In the genomic region with DNA sequence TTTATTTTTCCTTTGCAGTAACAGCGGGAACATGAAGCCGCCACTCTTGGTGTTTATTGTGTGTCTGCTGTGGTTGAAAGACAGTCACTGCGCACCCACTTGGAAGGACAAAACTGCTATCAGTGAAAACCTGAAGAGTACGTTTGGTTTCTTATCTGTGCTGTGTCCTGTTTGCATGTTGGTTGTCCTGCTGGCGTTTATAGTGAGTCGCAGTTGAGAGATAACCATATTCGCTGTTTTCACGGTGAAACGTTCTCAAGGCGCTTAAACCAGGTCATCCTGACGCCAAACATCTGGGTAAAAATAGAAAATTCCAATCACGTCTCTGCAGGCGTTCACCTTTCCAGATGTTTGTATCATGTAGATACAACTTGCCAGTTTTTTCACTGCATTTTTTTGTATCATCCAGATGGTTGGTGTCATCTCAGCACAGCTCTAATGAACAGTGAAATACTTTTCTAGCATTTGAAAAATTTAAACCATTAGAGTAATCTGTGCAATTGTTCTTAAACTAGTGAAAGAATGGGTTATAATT, we compare ENCODE assay signal across 24 cellular contexts. TPM values are rescaled to one million over a fixed set of nuclear protein-coding genes. Genes with fewer than 3 reads are reported as not detected.
"Had no signal": no experiment of that assay in that cellular context is flagged by ENCODE, and none has a peak within 500 bp of the region (broad histone marks: within the 10 kb centered on the region; RNA-seq: fewer than 3 reads in every experiment).

No MANE protein-coding gene starts in this region.

- H3K4me1 ChIP-seq: Peyer's patch, SJCRH30 had no signal

- H3K36me3 ChIP-seq: Peyer's patch, SJCRH30 had no signal

- H3K9me3 ChIP-seq: Peyer's patch, SJCRH30 had no signal

- FAIRE-seq: astrocyte had no signal

- ATAC-seq: activated naive CD4-positive, alpha-beta T cell treated with anti-CD3 and anti-CD28 coated beads, Interleukin-2, amount 50 U/mL, for 72 hours; activated naive CD8-positive, alpha-beta T cell treated with anti-CD3 and anti-CD28 coated beads, Interleukin-2, amount 50 U/mL, for 24 hours; activated T-cell treated with anti-CD3 and anti-CD28 coated beads, Interleukin-2, amount 50 U/mL, for 4 hours had no signal

- H3K27me3 ChIP-seq: Peyer's patch, SJCRH30 had no signal

- H3K4me3 ChIP-seq: Peyer's patch, SJCRH30 had no signal

- H3K27ac ChIP-seq: Peyer's patch, RWPE1, SJCRH30, VCaP had no signal

- DNase-seq: activated CD4-positive, alpha-beta memory T cell treated with anti-CD3 and anti-CD28 coated beads for 36 hours; activated CD4-positive, alpha-beta T cell treated with anti-CD3 and anti-CD28 coated beads, Interleukin-2, amount 10 ng/mL, durations not matched to agents 7 days and 5 days; activated CD4-positive, CD25-positive, alpha-beta regulatory T cell; activated CD8-positive, alpha-beta memory T cell treated with anti-CD3 and anti-CD28 coated beads for 24 hours; activated effector memory CD4-positive, alpha-beta T cell treated with anti-CD3 and anti-CD28 coated beads, Interleukin-2, amount 50 U/mL, for 16 hours; activated naive CD4-positive, alpha-beta T cell treated with Interleukin-2 at 50 U/mL for 16 hours; activated naive CD8-positive, alpha-beta T cell treated with anti-CD3 and anti-CD28 coated beads, Interleukin-2, amount 50 U/mL, for 24 hours; activated T-cell treated with anti-CD3 and anti-CD28 coated beads, Interleukin-2, amount 50 U/mL, for 4 hours; amniotic stem cell; KG1; NCI-H1436; NCI-H1694 treated with DMSO at 0.1 percent for 48 hours; NCI-H2029 treated with DMSO at 0.1 percent for 48 hours; NCI-H226; Peyer's patch; Right ventricle myocardium superior had no signal

RNA-seq across cellular contexts. Expression of a gene that starts 21.2 kb away (rescaled TPM):
- total RNA-seq: activated CD4-positive, alpha-beta memory T cell treated with anti-CD3 and anti-CD28 coated beads for 36 hours; activated CD4-positive, alpha-beta T cell treated with anti-CD3 and anti-CD28 coated beads, Interleukin-2, amount 10 ng/mL, durations not matched to agents 7 days and 5 days; activated naive CD4-positive, alpha-beta T cell treated with anti-CD3 and anti-CD28 coated beads, Interleukin-2, amount 50 U/mL, for 72 hours; activated T-cell treated with anti-CD3 and anti-CD28 coated beads, Interleukin-2, amount 50 U/mL, for 4 hours; LHCN-M2; NCI-H460; SJCRH30 had no signal

RNA-seq across cellular contexts. Expression of a gene that starts 37.9 kb away (rescaled TPM):
- total RNA-seq: activated CD4-positive, alpha-beta memory T cell treated with anti-CD3 and anti-CD28 coated beads for 36 hours; activated CD4-positive, alpha-beta T cell treated with anti-CD3 and anti-CD28 coated beads, Interleukin-2, amount 10 ng/mL, durations not matched to agents 7 days and 5 days; activated naive CD4-positive, alpha-beta T cell treated with anti-CD3 and anti-CD28 coated beads, Interleukin-2, amount 50 U/mL, for 72 hours; activated T-cell treated with anti-CD3 and anti-CD28 coated beads, Interleukin-2, amount 50 U/mL, for 4 hours; astrocyte; LHCN-M2; M059J; NCI-H460; Peyer's patch; Right ventricle myocardium superior; SJCRH30 had no signal
